Comparison of ENCODE assay signal across 16 cellular contexts in genomic region chr10:59887006-59887405, GRCh38. TPM values are rescaled to one million over a fixed set of nuclear protein-coding genes. Genes with fewer than 3 reads are reported as not detected.
DNase-seq lines count a peak whose midpoint lies in the region; ATAC-seq, FAIRE-seq and TF ChIP-seq lines count a peak whose summit lies in the region.
"Had no signal": no experiment of that assay in that cellular context is flagged by ENCODE, and none has a peak within 500 bp of the region (broad histone marks: within the 10 kb centered on the region; RNA-seq: fewer than 3 reads in every experiment).

No MANE protein-coding gene starts in this region.

- TF ChIP-seq POLR2A in GM12878 (IDR thresholded peaks at IDR 0.05; ENCODE audit: low read depth, low read length), result no peak

- H3K4me1 ChIP-seq in OCI-LY7 (ENCODE audit: insufficient read depth, low read length, poor library complexity, severe bottlenecking) (peaks cover 40% of the 10 kb centered on the region), GM12878 (ENCODE audit: control insufficient read depth, insufficient read depth, low read length) (peaks cover 33% of the 10 kb centered on the region)

- ATAC-seq in GM12878 (no peak), GM18502 (IDR thresholded peaks at IDR 0.05; ENCODE audit: poor library complexity, unreplicated experiment) (no peak)
- ATAC-seq in stimulated activated naive CD8-positive, alpha-beta T cell treated with anti-CD3 and anti-CD28 coated beads, Interleukin-15, amount 100 ng/mL, for 72 hours, result peak; percentile 90
- ATAC-seq: gastroesophageal sphincter, lower lobe of right lung, PC-3, psoas muscle had no signal

- SMC1A ChIA-PET in GM12878 (lab: Charles Lee; ENCODE audit: uncharacterized antibody, unreplicated experiment), result interaction anchor here (2.4 to 8.2 kb wide), 3 partner anchors 11 to 19 kb away, joined by 5 to 62 read pairs (median 9); partner anchors contain the start of gene CCDC6

- H3K36me3 ChIP-seq in OCI-LY7 (ENCODE audit: insufficient read depth, low read length), result peaks cover 29% of the 10 kb centered on the region
- no peaks in the 10 kb centered on the region; a peak in 2 of 4 replicates for H3K36me3 ChIP-seq in GM12878 (ENCODE audit: control insufficient read depth in 2 of 2, insufficient read depth in 2 of 2, low read length in 1 of 2)
- H3K36me3 ChIP-seq: lower lobe of right lung had no signal

- H3K27me3 Mint-ChIP-seq in activated naive CD4-positive, alpha-beta T cell treated with anti-CD3 and anti-CD28 coated beads, Interleukin-2, amount 50 U/mL, for 24 hours, result no peaks in the 10 kb centered on the region
- no peaks in the 10 kb centered on the region for H3K27me3 Mint-ChIP-seq in stimulated activated naive CD8-positive, alpha-beta T cell treated with anti-CD3 and anti-CD28 coated beads, Interleukin-15, amount 100 ng/mL, for 72 hours

- no peaks in the 10 kb centered on the region for H3K9me3 ChIP-seq in OCI-LY7 (ENCODE audit: low read length)
- H3K9me3 ChIP-seq in GM12878 (replicated peaks; ENCODE audit: control insufficient read depth, insufficient read depth, low read length), result no peaks in the 10 kb centered on the region
- H3K9me3 ChIP-seq: gastroesophageal sphincter, lower lobe of right lung, psoas muscle had no signal

- CTCF ChIA-PET in OCI-LY7 (lab: Charles Lee; ENCODE audit: unreplicated experiment), result no interaction called here
- CTCF ChIA-PET in GM12878 (lab: Yijun Ruan, JAX), result interaction anchor here (2.0 to 2.8 kb wide), 2 partner anchors 16 to 19 kb away, joined by 8 to 11 read pairs; partner anchors contain the start of gene CCDC6

- RAD21 ChIA-PET in GM12878 (lab: Charles Lee; ENCODE audit: unreplicated experiment), result no interaction called here

- H3K4me3 Mint-ChIP-seq in activated naive CD4-positive, alpha-beta T cell treated with anti-CD3 and anti-CD28 coated beads, Interleukin-2, amount 50 U/mL, for 24 hours, result peak overlapping the region; percentile 30
- peak overlapping the region; percentile 61 to 69 for H3K4me3 Mint-ChIP-seq in stimulated activated naive CD8-positive, alpha-beta T cell treated with anti-CD3 and anti-CD28 coated beads, Interleukin-15, amount 100 ng/mL, for 72 hours
- H3K4me3 Mint-ChIP-seq: HFFc6 had no signal

- POLR2A ChIA-PET in OCI-LY7 (lab: Charles Lee) (interaction anchor here (1.1 kb wide), 1 partner anchor 21 kb away, joined by 3 read pairs; no protein-coding TSS in a partner anchor), GM12878 (lab: Charles Lee) (no interaction called here)

- H3K9me2 ChIP-seq in OCI-LY7 (ENCODE audit: insufficient read depth, low read length), result no peaks in the 10 kb centered on the region

- no peaks in the 10 kb centered on the region for H3K27me3 ChIP-seq in GM12878 (replicated peaks in 1 of 2; ENCODE audit: control insufficient read depth in 2 of 2, insufficient read depth in 2 of 2, low read length in 1 of 2)
- H3K27me3 ChIP-seq: gastroesophageal sphincter had no signal

- no peaks in the 10 kb centered on the region for H3K9me3 Mint-ChIP-seq in activated naive CD4-positive, alpha-beta T cell treated with anti-CD3 and anti-CD28 coated beads, Interleukin-2, amount 50 U/mL, for 24 hours
- H3K9me3 Mint-ChIP-seq in stimulated activated naive CD8-positive, alpha-beta T cell treated with anti-CD3 and anti-CD28 coated beads, Interleukin-15, amount 100 ng/mL, for 72 hours, result no peaks in the 10 kb centered on the region
- H3K9me3 Mint-ChIP-seq: HFFc6, natural killer cell had no signal

- no peak overlapping the region for H2AFZ ChIP-seq in OCI-LY7 (ENCODE audit: low read length)
- no peak overlapping the region for H2AFZ ChIP-seq in GM12878 (ENCODE audit: control insufficient read depth, low read depth, low read length)

- H3K27ac ChIP-seq in OCI-LY7 (ENCODE audit: low read depth, low read length, poor library complexity, severe bottlenecking) (no peak overlapping the region), GM12878 (ENCODE audit: control insufficient read depth, insufficient read depth) (peak overlapping the region; percentile 3)
- H3K27ac ChIP-seq: gastroesophageal sphincter, lower lobe of right lung, psoas muscle had no signal

- peaks cover 29% of the 10 kb centered on the region; the same call in 1 of the 2 replicates for H3K79me2 ChIP-seq in OCI-LY7 (ENCODE audit: insufficient read depth, low read depth, low read length)
- peaks cover 57% of the 10 kb centered on the region for H3K79me2 ChIP-seq in GM12878 (ENCODE audit: control insufficient read depth, insufficient read depth, low read length)

- WGBS in GM12878 (ENCODE audit: insufficient coverage, insufficient replicate concordance, low lambda C conversion rate, missing lambda C conversion rate), result 35% methylated on average over 5 of the region's 5 CpGs

- TF ChIP-seq CTCF in OCI-LY7 (conservative IDR thresholded peaks at IDR 0.05; ENCODE audit: low read length) (no peak), GM12878 (IDR thresholded peaks at IDR 0.05 in 2 of 3, conservative IDR thresholded peaks at IDR 0.05 in 1 of 3; ENCODE audit: control insufficient read depth in 2 of 3, extremely low read depth in 1 of 3, insufficient read depth in 1 of 3, low read depth in 3 of 3, low read length in 3 of 3) (no peak)

- peak overlapping the region; percentile 77 for H3K4me2 ChIP-seq in OCI-LY7 (ENCODE audit: low read length)
- peak overlapping the region; percentile 56 for H3K4me2 ChIP-seq in GM12878 (ENCODE audit: control insufficient read depth, insufficient read depth)

- H3K4me1 Mint-ChIP-seq in activated naive CD4-positive, alpha-beta T cell treated with anti-CD3 and anti-CD28 coated beads, Interleukin-2, amount 50 U/mL, for 24 hours, result peaks cover 82% of the 10 kb centered on the region
- peaks cover 92% of the 10 kb centered on the region for H3K4me1 Mint-ChIP-seq in stimulated activated naive CD8-positive, alpha-beta T cell treated with anti-CD3 and anti-CD28 coated beads, Interleukin-15, amount 100 ng/mL, for 72 hours

- H3K27ac Mint-ChIP-seq in activated naive CD4-positive, alpha-beta T cell treated with anti-CD3 and anti-CD28 coated beads, Interleukin-2, amount 50 U/mL, for 24 hours, result peak overlapping the region; percentile 51
- H3K27ac Mint-ChIP-seq in stimulated activated naive CD8-positive, alpha-beta T cell treated with anti-CD3 and anti-CD28 coated beads, Interleukin-15, amount 100 ng/mL, for 72 hours, result peak overlapping the region; percentile 29 to 94
- H3K27ac Mint-ChIP-seq: HFFc6 had no signal

- H3K36me3 Mint-ChIP-seq in activated naive CD4-positive, alpha-beta T cell treated with anti-CD3 and anti-CD28 coated beads, Interleukin-2, amount 50 U/mL, for 24 hours, result peaks cover 9% of the 10 kb centered on the region
- H3K36me3 Mint-ChIP-seq: natural killer cell had no signal

- intact Hi-C loops in OCI-LY7 (cut with micrococcal nuclease; ENCODE audit: unreplicated experiment), result no loop called here
- intact Hi-C loops in GM12878 (cut with micrococcal nuclease; ENCODE audit: unreplicated experiment), result no loop called here

- TF ChIP-seq EP300 in GM12878 (IDR thresholded peaks at IDR 0.05; ENCODE audit: borderline replicate concordance in 1 of 2, control insufficient read depth in 1 of 2, low read depth in 2 of 2, low read length in 2 of 2), result no peak

- in situ Hi-C loops in GM12878 (cut with MboI), result no loop called here

- H3K4me3 ChIP-seq in OCI-LY7 (ENCODE audit: low read depth, low read length, poor library complexity, severe bottlenecking), result no peak overlapping the region
- peak overlapping the region; percentile 41 for H3K4me3 ChIP-seq in GM12878
- H3K4me3 ChIP-seq: gastroesophageal sphincter, lower lobe of right lung, psoas muscle had no signal

- TF ChIP-seq RAD21 in GM12878 (IDR thresholded peaks at IDR 0.05; ENCODE audit: insufficient read depth, low read depth, low read length), result no peak

- no TSS peak for BruUV-seq in OCI-LY7 (replicated peaks; lab: Mats Ljungman, UMichigan)
- BruUV-seq in GM12878 (replicated peaks; lab: Mats Ljungman, UMichigan), result no TSS peak

- no peak for DNase-seq in activated naive CD4-positive, alpha-beta T cell (lab: John Stamatoyannopoulos, UW)
- DNase-seq in OCI-LY7 (ENCODE audit: low spot score) (no peak), GM12878 (ENCODE audit: low read depth, low spot score) (no peak), NCI-H1694 (lab: John Stamatoyannopoulos, UW) (no peak), DMS 273 treated with DMSO at 0.1 percent for 48 hours (lab: John Stamatoyannopoulos, UW) (no peak)
- DNase-seq in stimulated activated naive CD8-positive, alpha-beta T cell treated with anti-CD3 and anti-CD28 coated beads, Interleukin-15, amount 100 ng/mL, for 72 hours, result peak in 1 of 2 donors; percentile 35
- DNase-seq: amygdala, HFFc6, lower lobe of right lung, natural killer cell, NCI-H1694 treated with DMSO at 0.1 percent for 48 hours, PC-3, psoas muscle had no signal

- no peak for FAIRE-seq in GM12878 (lab: Jason Lieb, UNC)

- H3K9ac ChIP-seq in GM12878 (ENCODE audit: control insufficient read depth, insufficient read depth, low read length), result no peak overlapping the region

- H4K20me1 ChIP-seq in OCI-LY7 (ENCODE audit: insufficient read depth, low read length) (peaks cover 75% of the 10 kb centered on the region), GM12878 (ENCODE audit: control insufficient read depth, insufficient read depth) (0 out of 2 replicates have a peak, but pooled peaks cover 3% of the 10 kb centered on the region)

TF ChIP-seq in GM12878, 131 proteins besides CTCF, POLR2A, EP300 and RAD21 (continues in another document):
- no peak for TF ChIP-seq YBX1 (IDR thresholded peaks at IDR 0.05)
- TF ChIP-seq SIX5 (IDR thresholded peaks at IDR 0.05; ENCODE audit: low read depth, low read length, severe bottlenecking), result no peak
- no peak for TF ChIP-seq NRF1 (conservative IDR thresholded peaks at IDR 0.05; ENCODE audit: low read depth, low read length)
- TF ChIP-seq EGR1 (IDR thresholded peaks at IDR 0.05; ENCODE audit: borderline replicate concordance in 1 of 2, low read depth in 2 of 2, low read length in 2 of 2), result no peak

RNA-seq across cellular contexts. Expression of gene CCDC6, which starts 19.4 kb away (rescaled TPM):
- 9.5 and 10.9 TPM in 2 replicates for total RNA-seq in OCI-LY7 (2014; rRNA removed; shearing (Covaris generic))
- 22.4 and 25.4 TPM in 2 replicates for total RNA-seq in OCI-LY7 (2022)
- 43.8 and 44.1 TPM in 2 replicates for total RNA-seq in GM12878 (2013; cell fraction: nucleolus; rRNA removed)
- 22.0 and 26.2 TPM in 2 replicates for total RNA-seq in GM12878 (2014; rRNA removed)
- total RNA-seq in GM12878 (2014; rRNA removed; fragmentation: Illumina TruSeq; extraction: Trizol), result 22.7 and 25.2 TPM in 2 replicates
- total RNA-seq in GM12878 (2021), result 45.0 and 46.2 TPM in 2 replicates
- polyA plus RNA-seq in GM12878 (2011; ENCODE audit: low read depth), result 11.0 TPM
- 34.8 and 37.0 TPM in 2 replicates for polyA plus RNA-seq in GM12878 (2011; rRNA removed)
- polyA plus RNA-seq in GM12878 (2011; cell fraction: cytosol; rRNA removed), result 22.1 and 22.8 TPM in 2 replicates
- polyA plus RNA-seq in GM12878 (2011; cell fraction: nucleus; rRNA removed), result 19.7 and 20.8 TPM in 2 replicates
- polyA plus RNA-seq in GM12878 (2012), result 15.4 and 15.7 TPM in 2 replicates
- 34.8 and 40.7 TPM in 2 replicates for polyA plus RNA-seq in GM12878 (2014; fragmentation: Illumina TruSeq; extraction: Trizol)
- polyA plus RNA-seq in GM12878 (2014; fragmentation: Nextera tagmentation; extraction: Ambion mirVana), result 10 to 100 TPM; 11.8 to 12.3 TPM
- 19.5 and 23.7 TPM in 2 replicates for polyA plus RNA-seq in GM12878 (2014; rRNA removed)
- polyA plus RNA-seq in GM12878 (2016; fragmentation: Nextera tagmentation; extraction: Ambion mirVana), result 10 to 100 TPM; 29.7 to 30.5 TPM
- polyA minus RNA-seq in GM12878 (2011; rRNA and poly(A)+ RNA removed), result 52.4 and 62.0 TPM in 2 replicates
- 22.6 and 30.9 TPM in 2 replicates for polyA minus RNA-seq in GM12878 (2011; cell fraction: cytosol; rRNA and poly(A)+ RNA removed)
- polyA minus RNA-seq in GM12878 (2011; cell fraction: nucleus; rRNA and poly(A)+ RNA removed), result 18.3 and 26.8 TPM in 2 replicates
